In the genomic region with DNA sequence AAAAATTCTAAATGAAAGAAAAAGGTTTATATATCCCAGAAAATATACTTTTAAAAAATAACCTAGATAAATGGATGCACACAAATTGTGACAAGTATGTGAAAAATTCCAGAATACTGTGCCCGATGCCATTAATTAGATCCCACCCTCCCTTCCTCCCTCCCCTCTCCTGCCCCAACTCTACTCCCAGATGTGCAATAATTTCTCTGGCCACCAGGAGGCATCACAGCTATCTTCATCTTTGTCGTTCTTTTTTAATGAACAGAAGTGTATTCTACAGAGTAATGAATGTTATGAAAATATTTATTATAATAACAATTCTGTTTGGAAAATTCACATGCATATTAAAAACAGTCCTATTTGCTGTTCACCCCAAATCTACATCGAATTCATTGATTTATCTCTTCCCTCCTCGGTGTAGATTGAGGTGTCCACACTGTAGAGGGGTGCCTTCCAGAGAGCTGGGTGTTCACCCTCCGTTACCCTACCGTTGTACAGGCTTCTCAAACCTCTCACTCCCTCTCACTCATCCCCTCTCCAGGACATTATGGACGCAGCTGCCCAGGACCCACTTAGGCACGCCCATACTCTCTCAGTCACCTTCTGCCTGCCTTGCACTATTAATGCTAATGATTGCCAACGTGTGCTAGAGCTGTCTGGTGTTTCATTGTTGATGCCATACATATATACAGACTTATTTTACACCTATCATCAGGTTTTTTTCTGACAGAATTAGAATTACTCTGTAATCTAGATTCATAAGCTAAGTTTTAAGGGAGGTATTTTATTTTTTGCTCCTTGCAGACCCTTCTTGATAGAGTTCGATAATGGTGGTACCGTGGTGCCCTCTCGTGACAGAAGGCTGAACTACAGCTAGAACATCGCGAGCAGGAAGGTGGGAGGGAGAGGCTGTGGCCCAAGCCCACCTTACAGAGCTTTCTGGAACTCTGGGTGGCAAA, we compare ENCODE assay signal across 8 cellular contexts. TPM values are rescaled to one million over a fixed set of nuclear protein-coding genes. Genes with fewer than 3 reads are reported as not detected.
DNase-seq lines count a peak whose midpoint lies in the region; ATAC-seq and TF ChIP-seq lines count a peak whose summit lies in the region.

No MANE protein-coding gene starts in this region.

- H3F3A ChIP-seq in OCI-LY1 (ENCODE audit: insufficient read depth, low read length) = no peaks in the 10 kb centered on the region

- TF ChIP-seq EP300 in esophagus muscularis mucosa (IDR thresholded peaks at IDR 0.05) = no peak

- WGBS in esophagus muscularis mucosa = 14% methylated on average over 14 of the region's 14 CpGs

- intact Hi-C loops in esophagus muscularis mucosa (cut with DNase I) = loop anchor here (5.0 kb wide), 1 partner anchor 206 kb away; no protein-coding TSS in a partner anchor

- H3K9me3 ChIP-seq in BE2C = no peaks in the 10 kb centered on the region
- no peaks in the 10 kb centered on the region for H3K9me3 ChIP-seq in HUES48 (ENCODE audit: control insufficient read depth, insufficient read depth, low read length)
- no peaks in the 10 kb centered on the region for H3K9me3 ChIP-seq in OCI-LY1 (ENCODE audit: low read length)
- no peaks in the 10 kb centered on the region for H3K9me3 ChIP-seq in esophagus muscularis mucosa

- no peak overlapping the region for H2AFZ ChIP-seq in OCI-LY1 (ENCODE audit: low read length)

- H3K4me3 ChIP-seq in BE2C (ENCODE audit: low read depth, low read length) (peak overlapping the region; percentile 61), HUES48 (ENCODE audit: low read depth, low read length) (peak overlapping the region; percentile 55), OCI-LY1 (ENCODE audit: low read depth, low read length, poor library complexity, severe bottlenecking) (no peak overlapping the region), esophagus muscularis mucosa (peak overlapping the region in 3 of 4 donors; percentile 11 to 27 (median 14))

- H3K27me3 Mint-ChIP-seq in naive thymus-derived CD8-positive, alpha-beta T cell = peaks cover 0 to 3% (median 0%) of the 10 kb centered on the region in 5 donors

- peak overlapping the region; percentile 56 to 87 (median 76) for H3K4me3 Mint-ChIP-seq in naive thymus-derived CD8-positive, alpha-beta T cell

- TF ChIP-seq CTCF in BE2C (IDR thresholded peaks at IDR 0.05; ENCODE audit: low read depth, low read length) (peak; percentile 64), OCI-LY1 (IDR thresholded peaks at IDR 0.05; ENCODE audit: low read length) (peak; percentile 60), esophagus muscularis mucosa (IDR thresholded peaks at IDR 0.05) (peak; percentile 58 to 64 (median 61))

- no peaks in the 10 kb centered on the region for H3K79me2 ChIP-seq in OCI-LY1 (ENCODE audit: insufficient read depth, low read length)

- H3K27ac ChIP-seq in HUES48 (ENCODE audit: low read depth, low read length) (no peak overlapping the region), OCI-LY1 (ENCODE audit: low read depth, low read length, poor library complexity, severe bottlenecking) (no peak overlapping the region), esophagus muscularis mucosa (replicated peaks in 1 of 4) (no peak overlapping the region), substantia nigra (ENCODE audit: low read depth, low read length, poor library complexity, severe bottlenecking) (no peak overlapping the region)

- no peaks in the 10 kb centered on the region for H3K9me2 ChIP-seq in OCI-LY1 (ENCODE audit: low read depth, low read length)

- H3K36me3 ChIP-seq in BE2C = no peaks in the 10 kb centered on the region
- H3K36me3 ChIP-seq in HUES48 (ENCODE audit: control insufficient read depth, insufficient read depth, low read length) = no peaks in the 10 kb centered on the region
- H3K36me3 ChIP-seq in OCI-LY1 (ENCODE audit: insufficient read depth, low read length) = no peaks in the 10 kb centered on the region
- H3K36me3 ChIP-seq in esophagus muscularis mucosa = no peaks in the 10 kb centered on the region

- POLR2A ChIA-PET in naive thymus-derived CD8-positive, alpha-beta T cell (lab: Charles Lee) = no interaction called here

- ATAC-seq in GM19372 (IDR thresholded peaks at IDR 0.05; ENCODE audit: low read depth, unreplicated experiment) = peak; percentile 63
- ATAC-seq in naive thymus-derived CD8-positive, alpha-beta T cell = peak; percentile 74 to 79

- H3K9ac ChIP-seq in HUES48 (ENCODE audit: low read depth, low read length) (no peak overlapping the region), OCI-LY1 (ENCODE audit: low read length) (no peak overlapping the region)

- no peaks in the 10 kb centered on the region for H3K36me3 Mint-ChIP-seq in naive thymus-derived CD8-positive, alpha-beta T cell

- TF ChIP-seq POLR2A in esophagus muscularis mucosa (IDR thresholded peaks at IDR 0.05; ENCODE audit: low read depth) = no peak

- H3K4me2 ChIP-seq in OCI-LY1 (ENCODE audit: low read length) = 0 out of 2 replicates have a peak overlapping the region, but pooled peaks have one; percentile 14

- H3K4me1 Mint-ChIP-seq in naive thymus-derived CD8-positive, alpha-beta T cell = peaks cover 2 to 8% (median 4%) of the 10 kb centered on the region in 4 donors

- DNase-seq in BE2C = peak; percentile 57
- peak; percentile 44 for DNase-seq in activated T-cell treated with anti-CD3 and anti-CD28 coated beads for 1 hour (ENCODE audit: low read depth)
- no peak for DNase-seq in esophagus muscularis mucosa (ENCODE audit: extremely low spot score)
- DNase-seq in naive thymus-derived CD8-positive, alpha-beta T cell = peak; percentile 22 to 66 (median 46)
- peak in 30 of 49 donors; percentile 0 to 51 (median 15) for DNase-seq in substantia nigra (lab: John Stamatoyannopoulos, UW)

- peak overlapping the region in 2 of 10 donors; percentile 5 to 57 for H3K27ac Mint-ChIP-seq in naive thymus-derived CD8-positive, alpha-beta T cell

- H3K27me3 ChIP-seq in BE2C = no peaks in the 10 kb centered on the region
- peaks cover 2% of the 10 kb centered on the region; the same call in 1 of the 2 replicates for H3K27me3 ChIP-seq in HUES48 (ENCODE audit: control insufficient read depth, insufficient read depth, low read length)
- H3K27me3 ChIP-seq in OCI-LY1 (ENCODE audit: insufficient read depth, low read length) = no peaks in the 10 kb centered on the region
- H3K27me3 ChIP-seq in esophagus muscularis mucosa = no peaks in the 10 kb centered on the region

- H3K4me1 ChIP-seq in BE2C = no peaks in the 10 kb centered on the region
- H3K4me1 ChIP-seq in HUES48 (ENCODE audit: control insufficient read depth, insufficient read depth, low read length) = peaks cover 5% of the 10 kb centered on the region; the same call in 1 of the 2 replicates
- peaks cover 5% of the 10 kb centered on the region for H3K4me1 ChIP-seq in OCI-LY1 (ENCODE audit: insufficient read depth, low read length, severe bottlenecking)
- H3K4me1 ChIP-seq in esophagus muscularis mucosa = no peaks in the 10 kb centered on the region

- no peaks in the 10 kb centered on the region for H4K20me1 ChIP-seq in OCI-LY1 (ENCODE audit: insufficient read depth, low read length)

- H3K9me3 Mint-ChIP-seq in naive thymus-derived CD8-positive, alpha-beta T cell = no peaks in the 10 kb centered on the region

RNA-seq across cellular contexts. Expression of a gene that starts 14.1 kb away (rescaled TPM):
- 0.56 TPM for polyA plus RNA-seq in BE2C (2012; ENCODE audit: insufficient read depth, insufficient read length, low read depth)
- total RNA-seq in esophagus muscularis mucosa = under 1 TPM; 0.52 to 0.99 (median 0.73) TPM
- under 1 TPM in 1 of 2 experiments, not detected in 1; 0.96 TPM for total RNA-seq in naive thymus-derived CD8-positive, alpha-beta T cell
- polyA plus RNA-seq in naive thymus-derived CD8-positive, alpha-beta T cell = not detected
